1 cellular context compared by ENCODE assay signal in the genomic region with DNA sequence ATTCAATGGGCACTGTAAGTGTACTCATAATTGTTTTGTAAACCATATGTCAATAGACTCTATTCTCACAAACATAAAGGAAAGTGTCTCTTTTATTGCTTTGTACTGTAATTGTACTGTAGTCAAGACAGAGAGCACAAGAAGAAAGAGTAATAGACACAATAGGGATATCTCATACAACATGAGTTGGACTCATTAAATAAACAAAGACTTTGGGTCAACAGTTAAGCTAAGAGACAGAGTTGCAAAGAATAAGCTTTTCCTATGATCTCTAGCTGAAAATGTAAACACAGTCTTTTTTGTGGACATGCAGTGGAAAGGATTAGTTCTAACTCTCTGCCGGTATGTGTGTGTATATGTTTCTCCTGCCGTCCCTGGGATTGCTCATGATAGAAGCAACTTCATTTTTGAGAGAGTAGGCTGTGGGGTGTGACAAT.
A peak's percentile ranks its signal among the peaks of the same experiment; 100 is the strongest.
TF ChIP-seq lines count a peak whose summit lies in the region.

No MANE protein-coding gene starts in this region.

TF ChIP-seq in HepG2, 621 proteins besides CTCF, POLR2A, EP300 and RAD21 (continued from another document and continues in another):
- no peak for TF ChIP-seq POLR2AphosphoS2 (IDR thresholded peaks at IDR 0.05; ENCODE audit: low read depth, low read length)
- TF ChIP-seq RCOR2 (CRISPR knock-in tag; IDR thresholded peaks at IDR 0.05) = peak; percentile 94
- no peak for TF ChIP-seq SP4 (CRISPR knock-in tag; IDR thresholded peaks at IDR 0.05)
- TF ChIP-seq HNRNPK (IDR thresholded peaks at IDR 0.05; ENCODE audit: low read depth, low read length, poor library complexity, severe bottlenecking) = no peak
- TF ChIP-seq ZNF879 (CRISPR knock-in tag; IDR thresholded peaks at IDR 0.05) = no peak
- TF ChIP-seq SRSF9 (IDR thresholded peaks at IDR 0.05; ENCODE audit: borderline replicate concordance, insufficient read depth, low read depth, low read length, poor library complexity, severe bottlenecking) = no peak
- TF ChIP-seq ZNF775 (CRISPR knock-in tag; IDR thresholded peaks at IDR 0.05; ENCODE audit: borderline replicate concordance) = no peak
- peak; percentile 78 for TF ChIP-seq SMARCE1 (IDR thresholded peaks at IDR 0.05; ENCODE audit: borderline replicate concordance)
- TF ChIP-seq ZNF768 (CRISPR knock-in tag; IDR thresholded peaks at IDR 0.05) = no peak
- TF ChIP-seq FOXM1 (CRISPR knock-in tag; IDR thresholded peaks at IDR 0.05) = no peak
- TF ChIP-seq ZNF431 (CRISPR knock-in tag; IDR thresholded peaks at IDR 0.05; ENCODE audit: borderline replicate concordance, low read depth) = no peak
- no peak for TF ChIP-seq HDAC6 (IDR thresholded peaks at IDR 0.05; ENCODE audit: low read depth, low read length)
- TF ChIP-seq HNF4A (CRISPR knock-in tag; IDR thresholded peaks at IDR 0.05) = peak; percentile 80
- TF ChIP-seq SIX1 (CRISPR knock-in tag; IDR thresholded peaks at IDR 0.05; ENCODE audit: borderline replicate concordance) = peak; percentile 88; the same call in 1 of the 2 replicates
- peak; percentile 98 for TF ChIP-seq TBX3 (IDR thresholded peaks at IDR 0.05; ENCODE audit: borderline replicate concordance)
- peak; percentile 99 for TF ChIP-seq GATAD2A (CRISPR knock-in tag; IDR thresholded peaks at IDR 0.05)
- no peak for TF ChIP-seq HOXA9 (CRISPR knock-in tag; IDR thresholded peaks at IDR 0.05; ENCODE audit: borderline replicate concordance)
- TF ChIP-seq ZNF83 (CRISPR knock-in tag; IDR thresholded peaks at IDR 0.05; ENCODE audit: borderline replicate concordance) = no peak
- TF ChIP-seq MYC (CRISPR knock-in tag; IDR thresholded peaks at IDR 0.05; ENCODE audit: borderline replicate concordance) = no peak
- TF ChIP-seq, protein P1, sequence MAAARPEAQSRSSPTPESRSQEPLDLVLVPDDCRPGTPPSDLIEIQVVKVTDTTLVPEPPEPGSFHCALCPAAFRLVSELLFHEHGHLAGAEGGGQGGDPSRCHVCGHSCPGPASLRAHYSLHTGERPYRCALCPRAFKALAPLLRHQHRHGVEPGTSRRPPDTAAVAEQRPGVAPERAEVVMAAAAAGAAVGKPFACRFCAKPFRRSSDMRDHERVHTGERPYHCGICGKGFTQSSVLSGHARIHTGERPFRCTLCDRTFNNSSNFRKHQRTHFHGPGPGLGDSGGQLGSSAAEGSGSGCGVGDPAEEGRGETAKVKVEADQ (CRISPR knock-in tag; IDR thresholded peaks at IDR 0.05; ENCODE audit: borderline replicate concordance) = no peak
- no peak for TF ChIP-seq ZNF546 (CRISPR knock-in tag; conservative IDR thresholded peaks at IDR 0.05)
- TF ChIP-seq TBX2 (CRISPR knock-in tag; IDR thresholded peaks at IDR 0.05; ENCODE audit: borderline replicate concordance) = peak; percentile 73
- TF ChIP-seq PAX8 (CRISPR knock-in tag; IDR thresholded peaks at IDR 0.05; ENCODE audit: borderline replicate concordance) = no peak
- TF ChIP-seq SYNCRIP (IDR thresholded peaks at IDR 0.05; ENCODE audit: insufficient read depth, low read depth, low read length) = no peak
- no peak for TF ChIP-seq ZNF510 (CRISPR knock-in tag; IDR thresholded peaks at IDR 0.05; ENCODE audit: low read depth)
- TF ChIP-seq TSC22D2 (CRISPR knock-in tag; IDR thresholded peaks at IDR 0.05; ENCODE audit: borderline replicate concordance) = no peak
- TF ChIP-seq, protein P2, sequence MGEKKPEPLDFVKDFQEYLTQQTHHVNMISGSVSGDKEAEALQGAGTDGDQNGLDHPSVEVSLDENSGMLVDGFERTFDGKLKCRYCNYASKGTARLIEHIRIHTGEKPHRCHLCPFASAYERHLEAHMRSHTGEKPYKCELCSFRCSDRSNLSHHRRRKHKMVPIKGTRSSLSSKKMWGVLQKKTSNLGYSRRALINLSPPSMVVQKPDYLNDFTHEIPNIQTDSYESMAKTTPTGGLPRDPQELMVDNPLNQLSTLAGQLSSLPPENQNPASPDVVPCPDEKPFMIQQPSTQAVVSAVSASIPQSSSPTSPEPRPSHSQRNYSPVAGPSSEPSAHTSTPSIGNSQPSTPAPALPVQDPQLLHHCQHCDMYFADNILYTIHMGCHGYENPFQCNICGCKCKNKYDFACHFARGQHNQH (CRISPR knock-in tag; IDR thresholded peaks at IDR 0.05) = peak; percentile 78; the same call in 1 of the 2 replicates
- TF ChIP-seq, protein P3, sequence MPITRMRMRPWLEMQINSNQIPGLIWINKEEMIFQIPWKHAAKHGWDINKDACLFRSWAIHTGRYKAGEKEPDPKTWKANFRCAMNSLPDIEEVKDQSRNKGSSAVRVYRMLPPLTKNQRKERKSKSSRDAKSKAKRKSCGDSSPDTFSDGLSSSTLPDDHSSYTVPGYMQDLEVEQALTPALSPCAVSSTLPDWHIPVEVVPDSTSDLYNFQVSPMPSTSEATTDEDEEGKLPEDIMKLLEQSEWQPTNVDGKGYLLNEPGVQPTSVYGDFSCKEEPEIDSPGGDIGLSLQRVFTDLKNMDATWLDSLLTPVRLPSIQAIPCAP (CRISPR knock-in tag; IDR thresholded peaks at IDR 0.05; ENCODE audit: low read depth) = no peak
- TF ChIP-seq, protein P4, sequence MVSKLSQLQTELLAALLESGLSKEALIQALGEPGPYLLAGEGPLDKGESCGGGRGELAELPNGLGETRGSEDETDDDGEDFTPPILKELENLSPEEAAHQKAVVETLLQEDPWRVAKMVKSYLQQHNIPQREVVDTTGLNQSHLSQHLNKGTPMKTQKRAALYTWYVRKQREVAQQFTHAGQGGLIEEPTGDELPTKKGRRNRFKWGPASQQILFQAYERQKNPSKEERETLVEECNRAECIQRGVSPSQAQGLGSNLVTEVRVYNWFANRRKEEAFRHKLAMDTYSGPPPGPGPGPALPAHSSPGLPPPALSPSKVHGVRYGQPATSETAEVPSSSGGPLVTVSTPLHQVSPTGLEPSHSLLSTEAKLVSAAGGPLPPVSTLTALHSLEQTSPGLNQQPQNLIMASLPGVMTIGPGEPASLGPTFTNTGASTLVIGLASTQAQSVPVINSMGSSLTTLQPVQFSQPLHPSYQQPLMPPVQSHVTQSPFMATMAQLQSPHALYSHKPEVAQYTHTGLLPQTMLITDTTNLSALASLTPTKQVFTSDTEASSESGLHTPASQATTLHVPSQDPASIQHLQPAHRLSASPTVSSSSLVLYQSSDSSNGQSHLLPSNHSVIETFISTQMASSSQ (IDR thresholded peaks at IDR 0.05; ENCODE audit: low read depth) = peak; percentile 69
- TF ChIP-seq, protein P4 (CRISPR knock-in tag; IDR thresholded peaks at IDR 0.05; ENCODE audit: borderline replicate concordance) = peak; percentile 81; the same call in 1 of the 2 replicates
- TF ChIP-seq ZSCAN31 (CRISPR knock-in tag; IDR thresholded peaks at IDR 0.05; ENCODE audit: low read depth) = no peak
- no peak for TF ChIP-seq ZNF446 (CRISPR knock-in tag; IDR thresholded peaks at IDR 0.05)
- TF ChIP-seq, protein P5, sequence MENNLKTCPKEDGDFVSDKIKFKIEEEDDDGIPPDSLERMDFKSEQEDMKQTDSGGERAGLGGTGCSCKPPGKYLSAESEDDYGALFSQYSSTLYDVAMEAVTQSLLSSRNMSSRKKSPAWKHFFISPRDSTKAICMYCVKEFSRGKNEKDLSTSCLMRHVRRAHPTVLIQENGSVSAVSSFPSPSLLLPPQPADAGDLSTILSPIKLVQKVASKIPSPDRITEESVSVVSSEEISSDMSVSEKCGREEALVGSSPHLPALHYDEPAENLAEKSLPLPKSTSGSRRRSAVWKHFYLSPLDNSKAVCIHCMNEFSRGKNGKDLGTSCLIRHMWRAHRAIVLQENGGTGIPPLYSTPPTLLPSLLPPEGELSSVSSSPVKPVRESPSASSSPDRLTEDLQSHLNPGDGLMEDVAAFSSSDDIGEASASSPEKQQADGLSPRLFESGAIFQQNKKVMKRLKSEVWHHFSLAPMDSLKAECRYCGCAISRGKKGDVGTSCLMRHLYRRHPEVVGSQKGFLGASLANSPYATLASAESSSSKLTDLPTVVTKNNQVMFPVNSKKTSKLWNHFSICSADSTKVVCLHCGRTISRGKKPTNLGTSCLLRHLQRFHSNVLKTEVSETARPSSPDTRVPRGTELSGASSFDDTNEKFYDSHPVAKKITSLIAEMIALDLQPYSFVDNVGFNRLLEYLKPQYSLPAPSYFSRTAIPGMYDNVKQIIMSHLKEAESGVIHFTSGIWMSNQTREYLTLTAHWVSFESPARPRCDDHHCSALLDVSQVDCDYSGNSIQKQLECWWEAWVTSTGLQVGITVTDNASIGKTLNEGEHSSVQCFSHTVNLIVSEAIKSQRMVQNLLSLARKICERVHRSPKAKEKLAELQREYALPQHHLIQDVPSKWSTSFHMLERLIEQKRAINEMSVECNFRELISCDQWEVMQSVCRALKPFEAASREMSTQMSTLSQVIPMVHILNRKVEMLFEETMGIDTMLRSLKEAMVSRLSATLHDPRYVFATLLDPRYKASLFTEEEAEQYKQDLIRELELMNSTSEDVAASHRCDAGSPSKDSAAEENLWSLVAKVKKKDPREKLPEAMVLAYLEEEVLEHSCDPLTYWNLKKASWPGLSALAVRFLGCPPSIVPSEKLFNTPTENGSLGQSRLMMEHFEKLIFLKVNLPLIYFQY (CRISPR knock-in tag; IDR thresholded peaks at IDR 0.05; ENCODE audit: borderline replicate concordance) = peak; percentile 98
- TF ChIP-seq, protein P6, sequence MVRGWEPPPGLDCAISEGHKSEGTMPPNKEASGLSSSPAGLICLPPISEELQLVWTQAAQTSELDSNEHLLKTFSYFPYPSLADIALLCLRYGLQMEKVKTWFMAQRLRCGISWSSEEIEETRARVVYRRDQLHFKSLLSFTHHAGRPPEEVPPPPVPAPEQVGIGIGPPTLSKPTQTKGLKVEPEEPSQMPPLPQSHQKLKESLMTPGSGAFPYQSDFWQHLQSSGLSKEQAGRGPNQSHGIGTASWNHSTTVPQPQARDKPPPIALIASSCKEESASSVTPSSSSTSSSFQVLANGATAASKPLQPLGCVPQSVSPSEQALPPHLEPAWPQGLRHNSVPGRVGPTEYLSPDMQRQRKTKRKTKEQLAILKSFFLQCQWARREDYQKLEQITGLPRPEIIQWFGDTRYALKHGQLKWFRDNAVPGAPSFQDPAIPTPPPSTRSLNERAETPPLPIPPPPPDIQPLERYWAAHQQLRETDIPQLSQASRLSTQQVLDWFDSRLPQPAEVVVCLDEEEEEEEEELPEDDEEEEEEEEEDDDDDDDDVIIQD (CRISPR knock-in tag; IDR thresholded peaks at IDR 0.05; ENCODE audit: low read depth) = peak; percentile 93
- no peak for TF ChIP-seq POLR2G (IDR thresholded peaks at IDR 0.05; ENCODE audit: low read depth, low read length)
- TF ChIP-seq ZNF225 (CRISPR knock-in tag; IDR thresholded peaks at IDR 0.05) = no peak
- TF ChIP-seq CBFB (CRISPR knock-in tag; IDR thresholded peaks at IDR 0.05) = no peak
- peak; percentile 17 to 61; a peak in 2 of 4 replicates for TF ChIP-seq NR2F1 (CRISPR knock-in tag; IDR thresholded peaks at IDR 0.05)
- TF ChIP-seq MIER2 (CRISPR knock-in tag; IDR thresholded peaks at IDR 0.05) = peak; percentile 61; the same call in 1 of the 2 replicates
- no peak for TF ChIP-seq RORA (CRISPR knock-in tag; IDR thresholded peaks at IDR 0.05)
- TF ChIP-seq NR2C2 (CRISPR knock-in tag; IDR thresholded peaks at IDR 0.05; ENCODE audit: borderline replicate concordance) = peak; percentile 39; the same call in 1 of the 2 replicates
- no peak; the same call in 1 of the 2 replicates for TF ChIP-seq ZMYM3 (CRISPR knock-in tag; IDR thresholded peaks at IDR 0.05)
- TF ChIP-seq, protein P7, sequence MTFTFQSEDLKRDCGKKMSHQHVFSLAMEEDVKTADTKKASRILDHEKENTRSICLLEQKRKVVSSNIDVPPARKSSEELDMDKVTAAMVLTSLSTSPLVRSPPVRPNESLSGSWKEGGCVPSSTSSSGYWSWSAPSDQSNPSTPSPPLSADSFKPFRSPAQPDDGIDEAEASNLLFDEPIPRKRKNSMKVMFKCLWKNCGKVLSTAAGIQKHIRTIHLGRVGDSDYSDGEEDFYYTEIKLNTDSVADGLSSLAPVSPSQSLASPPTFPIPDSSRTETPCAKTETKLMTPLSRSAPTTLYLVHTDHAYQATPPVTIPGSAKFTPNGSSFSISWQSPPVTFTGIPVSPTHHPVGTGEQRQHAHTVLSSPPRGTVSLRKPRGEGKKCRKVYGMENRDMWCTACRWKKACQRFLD (CRISPR knock-in tag; IDR thresholded peaks at IDR 0.05; ENCODE audit: borderline replicate concordance) = no peak
- no peak for TF ChIP-seq ZNF567 (CRISPR knock-in tag; IDR thresholded peaks at IDR 0.05; ENCODE audit: borderline replicate concordance)
- TF ChIP-seq NAIF1 (CRISPR knock-in tag; IDR thresholded peaks at IDR 0.05; ENCODE audit: borderline replicate concordance) = no peak
- TF ChIP-seq ZBTB8A (CRISPR knock-in tag; IDR thresholded peaks at IDR 0.05; ENCODE audit: borderline replicate concordance, low read depth) = no peak
- peak; percentile 76; the same call in 1 of the 2 replicates for TF ChIP-seq GATA4 (IDR thresholded peaks at IDR 0.05; ENCODE audit: borderline replicate concordance, low read depth)
- TF ChIP-seq, protein P8, sequence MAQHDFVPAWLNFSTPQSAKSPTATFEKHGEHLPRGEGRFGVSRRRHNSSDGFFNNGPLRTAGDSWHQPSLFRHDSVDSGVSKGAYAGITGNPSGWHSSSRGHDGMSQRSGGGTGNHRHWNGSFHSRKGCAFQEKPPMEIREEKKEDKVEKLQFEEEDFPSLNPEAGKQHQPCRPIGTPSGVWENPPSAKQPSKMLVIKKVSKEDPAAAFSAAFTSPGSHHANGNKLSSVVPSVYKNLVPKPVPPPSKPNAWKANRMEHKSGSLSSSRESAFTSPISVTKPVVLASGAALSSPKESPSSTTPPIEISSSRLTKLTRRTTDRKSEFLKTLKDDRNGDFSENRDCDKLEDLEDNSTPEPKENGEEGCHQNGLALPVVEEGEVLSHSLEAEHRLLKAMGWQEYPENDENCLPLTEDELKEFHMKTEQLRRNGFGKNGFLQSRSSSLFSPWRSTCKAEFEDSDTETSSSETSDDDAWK (CRISPR knock-in tag; IDR thresholded peaks at IDR 0.05) = no peak
- no peak for TF ChIP-seq ZNF678 (CRISPR knock-in tag; IDR thresholded peaks at IDR 0.05)
- peak; percentile 94 for TF ChIP-seq ZNF878 (CRISPR knock-in tag; IDR thresholded peaks at IDR 0.05)
